In the genomic region with DNA sequence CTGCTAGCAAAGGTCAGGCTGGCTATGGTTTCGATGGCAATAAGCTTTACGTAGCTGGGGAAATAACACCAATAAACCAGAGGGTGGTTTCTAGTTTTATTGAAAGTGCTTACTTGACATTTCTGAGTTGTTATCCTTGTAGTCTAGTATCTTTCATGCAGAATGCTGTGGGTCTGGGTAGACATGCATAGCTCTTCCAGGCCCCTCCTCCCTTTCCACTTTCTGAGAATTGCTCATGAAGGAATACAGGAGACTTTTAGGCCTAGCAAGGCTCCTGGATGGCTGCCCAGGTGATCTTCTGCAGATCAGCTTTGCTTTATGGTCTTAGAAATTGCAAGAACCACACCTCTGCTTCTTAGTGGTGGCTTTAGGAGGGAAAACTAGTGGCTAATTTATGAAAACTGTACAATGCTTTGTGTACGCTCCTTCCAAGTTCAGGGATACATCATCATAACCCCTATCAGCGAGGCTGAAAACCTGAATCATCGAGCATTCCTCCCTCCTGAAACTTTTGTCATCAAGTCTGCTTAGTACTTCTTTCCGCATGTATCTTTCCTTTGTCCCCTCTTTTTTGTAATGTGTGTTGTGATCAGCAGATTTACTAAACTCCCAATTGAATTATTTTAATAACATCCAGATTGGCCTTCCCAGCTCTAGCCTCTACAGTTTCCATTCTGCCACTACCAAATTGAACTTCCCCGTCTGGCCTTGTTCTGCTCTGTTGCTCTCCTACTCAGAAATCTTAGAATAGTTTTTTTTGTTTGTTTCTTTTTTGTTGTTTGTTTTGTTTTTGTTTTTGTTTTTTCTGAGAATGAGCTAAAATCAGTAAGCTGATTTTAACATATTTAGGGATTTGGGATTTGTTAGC, we compare ENCODE assay signal across 10 cellular contexts.
A peak's percentile ranks its signal among the peaks of the same experiment; 100 is the strongest.
DNase-seq lines count a peak whose midpoint lies in the region; ATAC-seq and TF ChIP-seq lines count a peak whose summit lies in the region.
"Had no signal": no experiment of that assay in that cellular context is flagged by ENCODE, and none has a peak within 500 bp of the region (broad histone marks: within the 10 kb centered on the region; RNA-seq: fewer than 3 reads in every experiment).

No MANE protein-coding gene starts in this region.

- H3F3A ChIP-seq in MM.1S (ENCODE audit: insufficient read depth, low read length): 0 out of 2 replicates have a peak, but pooled peaks cover 4% of the 10 kb centered on the region

- H3K27ac Mint-ChIP-seq in CD4-positive, CD25-positive, alpha-beta regulatory T cell: peak overlapping the region; percentile 87 to 96 (median 90)
- peak overlapping the region; percentile 9 to 90 for H3K27ac Mint-ChIP-seq in natural killer cell treated with Interleukin-12 subunit alpha and Interleukin-12 subunit beta and Interleukin-15 and Interleukin-18, amount 100 ng/mL, for 72 hours

- H3K4me1 Mint-ChIP-seq in CD4-positive, CD25-positive, alpha-beta regulatory T cell: peaks cover 32 to 65% (median 37%) of the 10 kb centered on the region in 4 donors
- peaks cover 25 to 42% of the 10 kb centered on the region in 2 donors for H3K4me1 Mint-ChIP-seq in natural killer cell treated with Interleukin-12 subunit alpha and Interleukin-12 subunit beta and Interleukin-15 and Interleukin-18, amount 100 ng/mL, for 72 hours (ENCODE audit: low read depth in 2 of 2)

- no peak overlapping the region for H2AFZ ChIP-seq in MM.1S (ENCODE audit: low read length)

- TF ChIP-seq CTCF in MM.1S (IDR thresholded peaks at IDR 0.05; ENCODE audit: low read length): no peak

- H3K9me3 ChIP-seq in CD4-positive, CD25-positive, alpha-beta regulatory T cell (ENCODE audit: control insufficient read depth in 2 of 2, low read length in 2 of 2): no peaks in the 10 kb centered on the region
- no peaks in the 10 kb centered on the region for H3K9me3 ChIP-seq in MM.1S (replicated peaks; ENCODE audit: insufficient read depth, low read length)

- no peaks in the 10 kb centered on the region for H3K27me3 Mint-ChIP-seq in CD4-positive, CD25-positive, alpha-beta regulatory T cell
- H3K27me3 Mint-ChIP-seq in natural killer cell treated with Interleukin-12 subunit alpha and Interleukin-12 subunit beta and Interleukin-15 and Interleukin-18, amount 100 ng/mL, for 72 hours: no peaks in the 10 kb centered on the region

- peak in 1 of 3 donors; percentile 39 for DNase-seq in CD4-positive, CD25-positive, alpha-beta regulatory T cell
- DNase-seq in MM.1S (peak; percentile 56), cerebellar cortex (ENCODE audit: low spot score) (peak; percentile 22), NCI-H2081 (lab: John Stamatoyannopoulos, UW) (no peak), NCI-H345 treated with DMSO at 0.1 percent for 48 hours (lab: John Stamatoyannopoulos, UW; ENCODE audit: unreplicated experiment) (no peak), mucosa of gallbladder (ENCODE audit: low spot score) (no peak)
- DNase-seq in natural killer cell treated with Interleukin-12 subunit alpha and Interleukin-12 subunit beta and Interleukin-15 and Interleukin-18, amount 100 ng/mL, for 72 hours (ENCODE audit: low spot score): no peak
- DNase-seq: aorta had no signal

- H3K9me2 ChIP-seq in MM.1S (replicated peaks; ENCODE audit: insufficient read depth, low read length): no peaks in the 10 kb centered on the region

- H3K27me3 ChIP-seq in CD4-positive, CD25-positive, alpha-beta regulatory T cell (ENCODE audit: control insufficient read depth, insufficient read depth, low read length): no peaks in the 10 kb centered on the region
- H3K27me3 ChIP-seq in MM.1S (replicated peaks; ENCODE audit: insufficient read depth, low read length): no peaks in the 10 kb centered on the region

- no peaks in the 10 kb centered on the region for H3K79me2 ChIP-seq in MM.1S (ENCODE audit: low read length)

- H3K4me3 ChIP-seq in CD4-positive, CD25-positive, alpha-beta regulatory T cell (ENCODE audit: low read depth, low read length): peak overlapping the region; percentile 42
- no peak overlapping the region for H3K4me3 ChIP-seq in MM.1S (ENCODE audit: low read length)

- no peaks in the 10 kb centered on the region for H4K20me1 ChIP-seq in MM.1S (ENCODE audit: insufficient read depth, low read length)

- peak overlapping the region; percentile 59 to 82 (median 76) for H3K4me3 Mint-ChIP-seq in CD4-positive, CD25-positive, alpha-beta regulatory T cell
- peak overlapping the region; percentile 2 for H3K4me3 Mint-ChIP-seq in natural killer cell treated with Interleukin-12 subunit alpha and Interleukin-12 subunit beta and Interleukin-15 and Interleukin-18, amount 100 ng/mL, for 72 hours
- H3K4me3 Mint-ChIP-seq: CD14-positive monocyte had no signal

- peaks cover 38% of the 10 kb centered on the region for H3K4me1 ChIP-seq in CD4-positive, CD25-positive, alpha-beta regulatory T cell (ENCODE audit: control insufficient read depth, insufficient read depth, low read length, poor library complexity, severe bottlenecking)
- peaks cover 13% of the 10 kb centered on the region for H3K4me1 ChIP-seq in MM.1S (ENCODE audit: low read length)

- H3K36me3 Mint-ChIP-seq in CD4-positive, CD25-positive, alpha-beta regulatory T cell: no peaks in the 10 kb centered on the region
- H3K36me3 Mint-ChIP-seq in natural killer cell treated with Interleukin-12 subunit alpha and Interleukin-12 subunit beta and Interleukin-15 and Interleukin-18, amount 100 ng/mL, for 72 hours: no peaks in the 10 kb centered on the region

- H3K9me3 Mint-ChIP-seq in CD4-positive, CD25-positive, alpha-beta regulatory T cell: no peaks in the 10 kb centered on the region
- H3K9me3 Mint-ChIP-seq in natural killer cell treated with Interleukin-12 subunit alpha and Interleukin-12 subunit beta and Interleukin-15 and Interleukin-18, amount 100 ng/mL, for 72 hours: no peaks in the 10 kb centered on the region

- no peak overlapping the region for H3K9ac ChIP-seq in MM.1S (ENCODE audit: low read length)

- no peak overlapping the region for H3K4me2 ChIP-seq in MM.1S (ENCODE audit: low read depth, low read length)

- no peaks in the 10 kb centered on the region for H3K36me3 ChIP-seq in CD4-positive, CD25-positive, alpha-beta regulatory T cell (ENCODE audit: control insufficient read depth, insufficient read depth, low read length)
- H3K36me3 ChIP-seq in MM.1S (replicated peaks; ENCODE audit: insufficient read depth, low read length): no peaks in the 10 kb centered on the region

- peak overlapping the region; percentile 67 for H3K27ac ChIP-seq in CD4-positive, CD25-positive, alpha-beta regulatory T cell (ENCODE audit: insufficient read depth, low read length, poor library complexity, severe bottlenecking)
- peak overlapping the region; percentile 46; the same call in 1 of the 2 replicates for H3K27ac ChIP-seq in MM.1S (ENCODE audit: low read length)

- ATAC-seq in CD4-positive, CD25-positive, alpha-beta regulatory T cell (ENCODE audit: low read depth in 2 of 2): no peak
- ATAC-seq in natural killer cell treated with Interleukin-12 subunit alpha and Interleukin-12 subunit beta and Interleukin-15 and Interleukin-18, amount 100 ng/mL, for 72 hours: no peak
- ATAC-seq in HG03025 (IDR thresholded peaks at IDR 0.05; ENCODE audit: low FRiP score, unreplicated experiment): no peak

Comparison
In these comparisons a context has a peak if more than half of its experiments do, and no peak if none do; other contexts are left out.
1. DNase-seq: peak in MM.1S (single experiment) and cerebellar cortex (single experiment); none in natural killer cell treated with Interleukin-12 subunit alpha and Interleukin-12 subunit beta and Interleukin-15 and Interleukin-18, amount 100 ng/mL, for 72 hours (single experiment), NCI-H2081 (0 of 2), NCI-H345 treated with DMSO at 0.1 percent for 48 hours (single experiment) and mucosa of gallbladder (single experiment).